2 cellular contexts compared by ENCODE assay signal in genomic region chr12:53176750-53177149, GRCh38.
TF ChIP-seq lines count a peak whose summit lies in the region.

No MANE protein-coding gene starts in this region.

TF ChIP-seq in A549, 52 proteins besides CTCF, POLR2A, EP300 and RAD21:
- no peak for TF ChIP-seq CEBPB (IDR thresholded peaks at IDR 0.05)
- TF ChIP-seq TP53 (CRISPR knock-in tag; IDR thresholded peaks at IDR 0.05) = no peak
- no peak for TF ChIP-seq CBX8 (IDR thresholded peaks at IDR 0.05)
- TF ChIP-seq POLR2AphosphoS2 (conservative IDR thresholded peaks at IDR 0.05; ENCODE audit: low read length) = no peak
- TF ChIP-seq CBX2 (IDR thresholded peaks at IDR 0.05; ENCODE audit: borderline replicate concordance, low read depth) = no peak

TF ChIP-seq in HEK293, 187 proteins besides CTCF, POLR2A, EP300 and RAD21:
- TF ChIP-seq ZNF768 (tag by site-specific recombination; IDR thresholded peaks at IDR 0.05) (no peak), ZNF121 (tag by site-specific recombination; IDR thresholded peaks at IDR 0.05) (peak; percentile 90)
